ENCODE assay signal across 1 cellular context in the genomic region with DNA sequence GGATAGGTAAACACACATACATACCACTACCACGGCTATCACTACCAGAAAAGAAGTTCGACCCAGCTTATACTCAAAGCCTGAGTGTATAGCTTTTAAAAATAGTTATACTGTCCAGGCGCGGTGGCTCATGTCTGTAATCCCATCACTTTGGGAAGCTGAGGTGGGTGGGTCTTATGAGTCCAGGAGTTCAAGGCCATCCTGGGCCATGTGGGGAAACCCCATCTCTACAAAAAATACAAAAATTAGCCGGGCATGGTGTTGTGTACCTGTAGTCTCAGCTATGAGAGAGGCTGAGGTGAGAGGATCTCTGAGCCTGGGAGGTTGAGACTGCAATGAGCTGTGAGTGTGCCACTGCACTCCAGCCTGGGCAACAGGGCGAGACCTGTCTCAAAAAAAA.
TF ChIP-seq lines count a peak whose summit lies in the region.

No MANE protein-coding gene starts in this region.

TF ChIP-seq in HepG2, 621 proteins besides CTCF, POLR2A, EP300 and RAD21 (continued from another document):
- TF ChIP-seq, protein P1, sequence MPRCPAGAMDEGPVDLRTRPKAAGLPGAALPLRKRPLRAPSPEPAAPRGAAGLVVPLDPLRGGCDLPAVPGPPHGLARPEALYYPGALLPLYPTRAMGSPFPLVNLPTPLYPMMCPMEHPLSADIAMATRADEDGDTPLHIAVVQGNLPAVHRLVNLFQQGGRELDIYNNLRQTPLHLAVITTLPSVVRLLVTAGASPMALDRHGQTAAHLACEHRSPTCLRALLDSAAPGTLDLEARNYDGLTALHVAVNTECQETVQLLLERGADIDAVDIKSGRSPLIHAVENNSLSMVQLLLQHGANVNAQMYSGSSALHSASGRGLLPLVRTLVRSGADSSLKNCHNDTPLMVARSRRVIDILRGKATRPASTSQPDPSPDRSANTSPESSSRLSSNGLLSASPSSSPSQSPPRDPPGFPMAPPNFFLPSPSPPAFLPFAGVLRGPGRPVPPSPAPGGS (CRISPR knock-in tag; IDR thresholded peaks at IDR 0.05), result peak; percentile 61; the same call in 1 of the 2 replicates
- TF ChIP-seq, protein P2, sequence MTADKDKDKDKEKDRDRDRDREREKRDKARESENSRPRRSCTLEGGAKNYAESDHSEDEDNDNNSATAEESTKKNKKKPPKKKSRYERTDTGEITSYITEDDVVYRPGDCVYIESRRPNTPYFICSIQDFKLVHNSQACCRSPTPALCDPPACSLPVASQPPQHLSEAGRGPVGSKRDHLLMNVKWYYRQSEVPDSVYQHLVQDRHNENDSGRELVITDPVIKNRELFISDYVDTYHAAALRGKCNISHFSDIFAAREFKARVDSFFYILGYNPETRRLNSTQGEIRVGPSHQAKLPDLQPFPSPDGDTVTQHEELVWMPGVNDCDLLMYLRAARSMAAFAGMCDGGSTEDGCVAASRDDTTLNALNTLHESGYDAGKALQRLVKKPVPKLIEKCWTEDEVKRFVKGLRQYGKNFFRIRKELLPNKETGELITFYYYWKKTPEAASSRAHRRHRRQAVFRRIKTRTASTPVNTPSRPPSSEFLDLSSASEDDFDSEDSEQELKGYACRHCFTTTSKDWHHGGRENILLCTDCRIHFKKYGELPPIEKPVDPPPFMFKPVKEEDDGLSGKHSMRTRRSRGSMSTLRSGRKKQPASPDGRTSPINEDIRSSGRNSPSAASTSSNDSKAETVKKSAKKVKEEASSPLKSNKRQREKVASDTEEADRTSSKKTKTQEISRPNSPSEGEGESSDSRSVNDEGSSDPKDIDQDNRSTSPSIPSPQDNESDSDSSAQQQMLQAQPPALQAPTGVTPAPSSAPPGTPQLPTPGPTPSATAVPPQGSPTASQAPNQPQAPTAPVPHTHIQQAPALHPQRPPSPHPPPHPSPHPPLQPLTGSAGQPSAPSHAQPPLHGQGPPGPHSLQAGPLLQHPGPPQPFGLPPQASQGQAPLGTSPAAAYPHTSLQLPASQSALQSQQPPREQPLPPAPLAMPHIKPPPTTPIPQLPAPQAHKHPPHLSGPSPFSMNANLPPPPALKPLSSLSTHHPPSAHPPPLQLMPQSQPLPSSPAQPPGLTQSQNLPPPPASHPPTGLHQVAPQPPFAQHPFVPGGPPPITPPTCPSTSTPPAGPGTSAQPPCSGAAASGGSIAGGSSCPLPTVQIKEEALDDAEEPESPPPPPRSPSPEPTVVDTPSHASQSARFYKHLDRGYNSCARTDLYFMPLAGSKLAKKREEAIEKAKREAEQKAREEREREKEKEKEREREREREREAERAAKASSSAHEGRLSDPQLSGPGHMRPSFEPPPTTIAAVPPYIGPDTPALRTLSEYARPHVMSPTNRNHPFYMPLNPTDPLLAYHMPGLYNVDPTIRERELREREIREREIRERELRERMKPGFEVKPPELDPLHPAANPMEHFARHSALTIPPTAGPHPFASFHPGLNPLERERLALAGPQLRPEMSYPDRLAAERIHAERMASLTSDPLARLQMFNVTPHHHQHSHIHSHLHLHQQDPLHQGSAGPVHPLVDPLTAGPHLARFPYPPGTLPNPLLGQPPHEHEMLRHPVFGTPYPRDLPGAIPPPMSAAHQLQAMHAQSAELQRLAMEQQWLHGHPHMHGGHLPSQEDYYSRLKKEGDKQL (CRISPR knock-in tag; IDR thresholded peaks at IDR 0.05; ENCODE audit: low read depth), result no peak
- TF ChIP-seq HNF4G (IDR thresholded peaks at IDR 0.05; ENCODE audit: borderline replicate concordance, low read depth, low read length) (0 out of 2 replicates have a peak, but pooled peaks have one; percentile 34), HNF4G (CRISPR knock-in tag; IDR thresholded peaks at IDR 0.05; ENCODE audit: borderline replicate concordance, low read depth) (no peak), ARID5B (CRISPR knock-in tag; IDR thresholded peaks at IDR 0.05) (peak; percentile 46; the same call in 1 of the 2 replicates), SMAD3 (CRISPR knock-in tag; IDR thresholded peaks at IDR 0.05) (no peak), ZBTB20 (CRISPR knock-in tag; IDR thresholded peaks at IDR 0.05; ENCODE audit: borderline replicate concordance, low read depth) (0 out of 2 replicates have a peak, but pooled peaks have one; percentile 38), SALL1 (CRISPR knock-in tag; IDR thresholded peaks at IDR 0.05) (peak; percentile 74), SIX1 (CRISPR knock-in tag; IDR thresholded peaks at IDR 0.05; ENCODE audit: borderline replicate concordance) (no peak), ZNF749 (CRISPR knock-in tag; IDR thresholded peaks at IDR 0.05; ENCODE audit: borderline replicate concordance) (no peak), MTF1 (CRISPR knock-in tag; IDR thresholded peaks at IDR 0.05) (no peak), CHCHD3 (CRISPR knock-in tag; IDR thresholded peaks at IDR 0.05) (no peak), TBX2 (CRISPR knock-in tag; IDR thresholded peaks at IDR 0.05; ENCODE audit: borderline replicate concordance) (peak; percentile 40; the same call in 1 of the 2 replicates), SOX5 (CRISPR knock-in tag; IDR thresholded peaks at IDR 0.05; ENCODE audit: borderline replicate concordance) (0 out of 2 replicates have a peak, but pooled peaks have one; percentile 10), POGZ (CRISPR knock-in tag; IDR thresholded peaks at IDR 0.05) (peak; percentile 64; the same call in 1 of the 2 replicates), HNF4A (CRISPR knock-in tag; IDR thresholded peaks at IDR 0.05) (peak; percentile 86), KLF15 (CRISPR knock-in tag; IDR thresholded peaks at IDR 0.05; ENCODE audit: borderline replicate concordance) (no peak), ZNF256 (CRISPR knock-in tag; conservative IDR thresholded peaks at IDR 0.05) (no peak), NCOR1 (IDR thresholded peaks at IDR 0.05; ENCODE audit: borderline replicate concordance, low read length) (0 out of 2 replicates have a peak, but pooled peaks have one; percentile 22), TEAD3 (CRISPR knock-in tag; optimal IDR thresholded peaks at IDR 0.05; ENCODE audit: borderline replicate concordance) (peak; percentile 14), NPAS2 (CRISPR knock-in tag; IDR thresholded peaks at IDR 0.05; ENCODE audit: borderline replicate concordance) (no peak)
- TF ChIP-seq, protein P3, sequence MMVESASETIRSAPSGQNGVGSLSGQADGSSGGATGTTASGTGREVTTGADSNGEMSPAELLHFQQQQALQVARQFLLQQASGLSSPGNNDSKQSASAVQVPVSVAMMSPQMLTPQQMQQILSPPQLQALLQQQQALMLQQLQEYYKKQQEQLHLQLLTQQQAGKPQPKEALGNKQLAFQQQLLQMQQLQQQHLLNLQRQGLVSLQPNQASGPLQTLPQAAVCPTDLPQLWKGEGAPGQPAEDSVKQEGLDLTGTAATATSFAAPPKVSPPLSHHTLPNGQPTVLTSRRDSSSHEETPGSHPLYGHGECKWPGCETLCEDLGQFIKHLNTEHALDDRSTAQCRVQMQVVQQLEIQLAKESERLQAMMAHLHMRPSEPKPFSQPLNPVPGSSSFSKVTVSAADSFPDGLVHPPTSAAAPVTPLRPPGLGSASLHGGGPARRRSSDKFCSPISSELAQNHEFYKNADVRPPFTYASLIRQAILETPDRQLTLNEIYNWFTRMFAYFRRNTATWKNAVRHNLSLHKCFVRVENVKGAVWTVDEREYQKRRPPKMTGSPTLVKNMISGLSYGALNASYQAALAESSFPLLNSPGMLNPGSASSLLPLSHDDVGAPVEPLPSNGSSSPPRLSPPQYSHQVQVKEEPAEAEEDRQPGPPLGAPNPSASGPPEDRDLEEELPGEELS (CRISPR knock-in tag; IDR thresholded peaks at IDR 0.05), result no peak
- TF ChIP-seq, protein P4, sequence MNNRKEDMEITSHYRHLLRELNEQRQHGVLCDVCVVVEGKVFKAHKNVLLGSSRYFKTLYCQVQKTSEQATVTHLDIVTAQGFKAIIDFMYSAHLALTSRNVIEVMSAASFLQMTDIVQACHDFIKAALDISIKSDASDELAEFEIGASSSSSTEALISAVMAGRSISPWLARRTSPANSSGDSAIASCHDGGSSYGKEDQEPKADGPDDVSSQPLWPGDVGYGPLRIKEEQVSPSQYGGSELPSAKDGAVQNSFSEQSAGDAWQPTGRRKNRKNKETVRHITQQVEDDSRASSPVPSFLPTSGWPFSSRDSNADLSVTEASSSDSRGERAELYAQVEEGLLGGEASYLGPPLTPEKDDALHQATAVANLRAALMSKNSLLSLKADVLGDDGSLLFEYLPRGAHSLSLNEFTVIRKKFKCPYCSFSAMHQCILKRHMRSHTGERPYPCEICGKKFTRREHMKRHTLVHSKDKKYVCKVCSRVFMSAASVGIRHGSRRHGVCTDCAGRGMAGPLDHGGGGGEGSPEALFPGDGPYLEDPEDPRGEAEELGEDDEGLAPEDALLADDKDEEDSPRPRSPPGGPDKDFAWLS (CRISPR knock-in tag; IDR thresholded peaks at IDR 0.05; ENCODE audit: borderline replicate concordance), result no peak
